In genomic region chr15:101168898-101169297, GRCh38 we compare ENCODE assay signal across 14 cellular contexts.
DNase-seq lines count a peak whose midpoint lies in the region; ATAC-seq and TF ChIP-seq lines count a peak whose summit lies in the region.
"Had no signal": no experiment of that assay in that cellular context is flagged by ENCODE, and none has a peak within 500 bp of the region (broad histone marks: within the 10 kb centered on the region; RNA-seq: fewer than 3 reads in every experiment).

No MANE protein-coding gene starts in this region.

- peaks cover 6% of the 10 kb centered on the region for H3K9me3 Mint-ChIP-seq in MCF 10A (ENCODE audit: unreplicated experiment)

- no peaks in the 10 kb centered on the region for H3K36me3 ChIP-seq in breast epithelium
- H3K36me3 ChIP-seq in mesodermal cell (ENCODE audit: control insufficient read depth, insufficient read depth, low read length), result peaks cover 4% of the 10 kb centered on the region
- no peaks in the 10 kb centered on the region for H3K36me3 ChIP-seq in transverse colon

- peaks cover 22% of the 10 kb centered on the region for H3K4me1 Mint-ChIP-seq in MCF 10A (ENCODE audit: insufficient read depth, unreplicated experiment)

- H3K36me3 Mint-ChIP-seq in MCF 10A (ENCODE audit: insufficient read depth, unreplicated experiment), result peaks cover 5% of the 10 kb centered on the region

- 91 to 93% methylated on average over 4 of the region's 4 CpGs for WGBS in mesodermal cell (ENCODE audit: insufficient coverage in 2 of 2), 2 experiments
- 88 to 90% methylated on average over 2 to 4 of the region's 4 CpGs for WGBS in transverse colon (ENCODE audit: low coverage in 1 of 2), 2 donors

- no TSS peak for BruUV-seq in MCF 10A (replicated peaks; lab: Mats Ljungman, UMichigan)

- no peak overlapping the region for H3K27ac Mint-ChIP-seq in MCF 10A (ENCODE audit: low read depth, unreplicated experiment)

- TF ChIP-seq POLR2A in breast epithelium (IDR thresholded peaks at IDR 0.05) (no peak), transverse colon (IDR thresholded peaks at IDR 0.05) (no peak)

- no peak overlapping the region for H3K4me3 Mint-ChIP-seq in MCF 10A (ENCODE audit: unreplicated experiment)
- H3K4me3 Mint-ChIP-seq: central memory CD8-positive, alpha-beta T cell had no signal

- ATAC-seq in SK-N-SH treated with all-trans-retinoic acid at 6 μM for 48 hours, result no peak
- ATAC-seq in HG03565 (IDR thresholded peaks at IDR 0.05; ENCODE audit: unreplicated experiment), result no peak

- H3K4me3 ChIP-seq in breast epithelium (no peak overlapping the region), mesodermal cell (ENCODE audit: extremely low read depth, insufficient read depth, low read length, poor library complexity, severe bottlenecking) (no peak overlapping the region), transverse colon (no peak overlapping the region)
- H3K4me3 ChIP-seq: SJSA1 had no signal

- in situ Hi-C loops in transverse colon (cut with MboI; ENCODE audit: low pct_ligation_motif_present in 1 of 4, low pct_unique_long_range_greater_than_20kb in 1 of 4, low sequenced_read_pairs in 3 of 4), result no loop called here

- no peak for TF ChIP-seq CTCF in breast epithelium (IDR thresholded peaks at IDR 0.05)
- TF ChIP-seq CTCF in MCF 10A (IDR thresholded peaks at IDR 0.05; ENCODE audit: unreplicated experiment), result no peak
- TF ChIP-seq CTCF in transverse colon (IDR thresholded peaks at IDR 0.05), result no peak

- intact Hi-C loops in breast epithelium (cut with DNase I; ENCODE audit: low total_unique reads), result no loop called here
- intact Hi-C loops in MCF 10A (cut with micrococcal nuclease), result no loop called here
- intact Hi-C loops in transverse colon (cut with DNase I; ENCODE audit: low total_unique reads), result no loop called here

- no peak for DNase-seq in breast epithelium (ENCODE audit: low spot score in 2 of 2)
- DNase-seq in MCF 10A (ENCODE audit: unreplicated experiment), result no peak
- no peak for DNase-seq in transverse colon
- DNase-seq in NCI-H82 treated with DMSO at 0.1 percent for 48 hours (lab: John Stamatoyannopoulos, UW; ENCODE audit: unreplicated experiment), result no peak
- DNase-seq: GOT3, naive B cell, NCI-H345, trophoblast cell had no signal

- H3K4me1 ChIP-seq in breast epithelium (no peaks in the 10 kb centered on the region), mesodermal cell (ENCODE audit: control insufficient read depth, insufficient read depth, low read length, poor library complexity, severe bottlenecking) (peaks cover 30% of the 10 kb centered on the region), transverse colon (peaks cover 0 to 11% (median 7%) of the 10 kb centered on the region in 4 donors)

- H3K9me3 ChIP-seq in breast epithelium (peaks cover 27 to 36% of the 10 kb centered on the region in 2 donors), mesodermal cell (ENCODE audit: control insufficient read depth, low read length) (peaks cover 25% of the 10 kb centered on the region), transverse colon (peaks cover 21 to 22% of the 10 kb centered on the region in 2 donors)

- CTCF ChIA-PET in MCF 10A (lab: Yijun Ruan, JAX), result no interaction called here

- H3K27ac ChIP-seq in breast epithelium (peak overlapping the region; percentile 88 to 96), angular gyrus (ENCODE audit: low read depth, low read length) (peak overlapping the region; percentile 71), mesodermal cell (ENCODE audit: low read depth, low read length, severe bottlenecking) (peak overlapping the region; percentile 39), transverse colon (peak overlapping the region; percentile 33 to 65 (median 60))

- TF ChIP-seq EP300 in transverse colon (IDR thresholded peaks at IDR 0.05; ENCODE audit: low read depth), result no peak

- no peaks in the 10 kb centered on the region for H3K27me3 ChIP-seq in breast epithelium
- H3K27me3 ChIP-seq in transverse colon, result no peaks in the 10 kb centered on the region
- H3K27me3 ChIP-seq: SJSA1 had no signal

- POLR2A ChIA-PET in MCF 10A (lab: Yijun Ruan, JAX), result no interaction called here

- no peaks in the 10 kb centered on the region for H3K27me3 Mint-ChIP-seq in MCF 10A (ENCODE audit: insufficient read depth, unreplicated experiment)
- H3K27me3 Mint-ChIP-seq: central memory CD8-positive, alpha-beta T cell; naive B cell had no signal

TF ChIP-seq in SK-N-SH treated with all-trans-retinoic acid at 6 μM for 48 hours, 23 proteins besides CTCF, POLR2A, EP300 and RAD21:
- TF ChIP-seq BACH2 (CRISPR knock-in tag; IDR thresholded peaks at IDR 0.05; ENCODE audit: borderline replicate concordance) (no peak), PPARA (CRISPR knock-in tag; IDR thresholded peaks at IDR 0.05; ENCODE audit: borderline replicate concordance) (no peak), TSHZ2 (CRISPR knock-in tag; IDR thresholded peaks at IDR 0.05) (no peak)

Comparison
In these comparisons a context has a peak if more than half of its experiments do, and no peak if none do; other contexts are left out.
1. H3K27ac ChIP-seq: peak in every context shown above with its lines; median percentile 92 in breast epithelium; 71 in angular gyrus; 60 in transverse colon; 39 in mesodermal cell.